12 cellular contexts compared by ENCODE assay signal in genomic region chr6:109515781-109516409, GRCh38. TPM values are rescaled to one million over a fixed set of nuclear protein-coding genes. Genes with fewer than 3 reads are reported as not detected.
DNase-seq lines count a peak whose midpoint lies in the region; ATAC-seq and TF ChIP-seq lines count a peak whose summit lies in the region.
"Had no signal": no experiment of that assay in that cellular context is flagged by ENCODE, and none has a peak within 500 bp of the region (broad histone marks: within the 10 kb centered on the region; RNA-seq: fewer than 3 reads in every experiment).

No MANE protein-coding gene starts in this region.

- no peak overlapping the region for H3K9ac ChIP-seq in BLaER1 treated with 17β-estradiol and CSF1 and Interleukin-3, amounts not matched to agents 10 nM and 100 nM
- H3K9ac ChIP-seq in KMS-11, result no peak overlapping the region

- H3K4me3 Mint-ChIP-seq in T-helper 2 cell treated with Interferon-gamma antibody and Interleukin-4, amounts not matched to agents 5 μg/mL and 100 μg/mL, for 36 hours, result peak overlapping the region; percentile 83
- H3K4me3 Mint-ChIP-seq: nephron progenitor cell had no signal

- peak; percentile 76 for ATAC-seq in left lung
- no peak for ATAC-seq in GM18520 (IDR thresholded peaks at IDR 0.05; ENCODE audit: unreplicated experiment)
- ATAC-seq in HG02870 (IDR thresholded peaks at IDR 0.05; ENCODE audit: unreplicated experiment), result no peak
- ATAC-seq in sciatic nerve, result no peak

- peaks cover under 1 to 30% (median 16%) of the 10 kb centered on the region in 11 experiments; a peak in 20 of 22 replicates for H3K9me3 ChIP-seq in BLaER1 treated with 17β-estradiol and CSF1 and Interleukin-3, amounts not matched to agents 10 nM and 100 nM (replicated peaks in 1 of 11)
- no peaks in the 10 kb centered on the region for H3K9me3 ChIP-seq in left lung
- H3K9me3 ChIP-seq: breast epithelium had no signal

- no peak overlapping the region for H2AFZ ChIP-seq in KMS-11 (ENCODE audit: low read depth)

- no peak for DNase-seq in T-helper 2 cell treated with Interferon-gamma antibody and Interleukin-4, amounts not matched to agents 5 μg/mL and 100 μg/mL, for 36 hours (ENCODE audit: low spot score)
- DNase-seq in left lung, result no peak
- no peak for DNase-seq in NCI-H1092 (lab: John Stamatoyannopoulos, UW)
- DNase-seq in sciatic nerve (ENCODE audit: low spot score), result no peak
- DNase-seq: islet precursor cell, NCI-H2171 treated with DMSO at 0.1 percent for 48 hours, nephron progenitor cell had no signal

- H3K27me3 ChIP-seq in BLaER1 treated with 17β-estradiol and CSF1 and Interleukin-3, amounts not matched to agents 10 nM and 100 nM, result no peaks in the 10 kb centered on the region
- H3K27me3 ChIP-seq in KMS-11 (ENCODE audit: insufficient read depth, low read depth) (no peaks in the 10 kb centered on the region), left lung (no peaks in the 10 kb centered on the region)
- H3K27me3 ChIP-seq: breast epithelium had no signal

- intact Hi-C loops in left lung (cut with DNase I) (no loop called here), sciatic nerve (cut with DNase I) (no loop called here)

- H3K4me1 ChIP-seq in BLaER1 treated with 17β-estradiol and CSF1 and Interleukin-3, amounts not matched to agents 10 nM and 100 nM, result peaks cover 14 to 27% (median 21%) of the 10 kb centered on the region in 10 experiments; a peak in 19 of 20 replicates
- H3K4me1 ChIP-seq in KMS-11 (ENCODE audit: low read depth, poor library complexity, severe bottlenecking), result peaks cover 6% of the 10 kb centered on the region
- peaks cover 0 to 13% of the 10 kb centered on the region in 2 donors for H3K4me1 ChIP-seq in left lung
- H3K4me1 ChIP-seq: breast epithelium had no signal

- H3K36me3 ChIP-seq in BLaER1 treated with 17β-estradiol and CSF1 and Interleukin-3, amounts not matched to agents 10 nM and 100 nM, result no peaks in the 10 kb centered on the region
- H3K36me3 ChIP-seq in KMS-11 (ENCODE audit: insufficient read depth) (no peaks in the 10 kb centered on the region), left lung (no peaks in the 10 kb centered on the region)
- H3K36me3 ChIP-seq: breast epithelium had no signal

- no peak overlapping the region for H3K27ac ChIP-seq in BLaER1 treated with 17β-estradiol and CSF1 and Interleukin-3, amounts not matched to agents 10 nM and 100 nM
- H3K27ac ChIP-seq in KMS-11, result no peak overlapping the region
- no peak overlapping the region for H3K27ac ChIP-seq in left lung
- H3K27ac ChIP-seq: breast epithelium had no signal

- peaks cover 47% of the 10 kb centered on the region for H3K4me1 Mint-ChIP-seq in T-helper 2 cell treated with Interferon-gamma antibody and Interleukin-4, amounts not matched to agents 5 μg/mL and 100 μg/mL, for 36 hours (ENCODE audit: low read depth)
- H3K4me1 Mint-ChIP-seq: nephron progenitor cell had no signal

- H4K20me1 ChIP-seq in BLaER1 treated with 17β-estradiol and CSF1 and Interleukin-3, amounts not matched to agents 10 nM and 100 nM, result no peaks in the 10 kb centered on the region
- H4K20me1 ChIP-seq in KMS-11 (ENCODE audit: insufficient read depth), result no peaks in the 10 kb centered on the region

- no peaks in the 10 kb centered on the region for H3K27me3 Mint-ChIP-seq in T-helper 2 cell treated with Interferon-gamma antibody and Interleukin-4, amounts not matched to agents 5 μg/mL and 100 μg/mL, for 36 hours (ENCODE audit: low read depth)

- peak overlapping the region; percentile 34 to 81 (median 65) for H3K4me2 ChIP-seq in BLaER1 treated with 17β-estradiol and CSF1 and Interleukin-3, amounts not matched to agents 10 nM and 100 nM
- H3K4me2 ChIP-seq in KMS-11, result peak overlapping the region; percentile 36; the same call in 1 of the 2 replicates

- peaks cover 26% of the 10 kb centered on the region for H3K9me3 Mint-ChIP-seq in T-helper 2 cell treated with Interferon-gamma antibody and Interleukin-4, amounts not matched to agents 5 μg/mL and 100 μg/mL, for 36 hours
- H3K9me3 Mint-ChIP-seq: nephron progenitor cell had no signal

- no peaks in the 10 kb centered on the region for H3K79me2 ChIP-seq in KMS-11 (ENCODE audit: insufficient read depth, low read depth)

- TF ChIP-seq CTCF in KMS-11 (conservative IDR thresholded peaks at IDR 0.05; ENCODE audit: low read depth, low read length) (no peak), left lung (IDR thresholded peaks at IDR 0.05) (no peak)

- H3K27ac Mint-ChIP-seq in T-helper 2 cell treated with Interferon-gamma antibody and Interleukin-4, amounts not matched to agents 5 μg/mL and 100 μg/mL, for 36 hours, result peak overlapping the region; percentile 94
- H3K27ac Mint-ChIP-seq: nephron progenitor cell had no signal

- H3K36me3 Mint-ChIP-seq in T-helper 2 cell treated with Interferon-gamma antibody and Interleukin-4, amounts not matched to agents 5 μg/mL and 100 μg/mL, for 36 hours (ENCODE audit: low read depth), result peaks cover 8% of the 10 kb centered on the region

- peak overlapping the region in 5 of 10 experiments; percentile 1 to 27 (median 20); a peak in 4 of 20 replicates for H3K4me3 ChIP-seq in BLaER1 treated with 17β-estradiol and CSF1 and Interleukin-3, amounts not matched to agents 10 nM and 100 nM
- no peak overlapping the region for H3K4me3 ChIP-seq in KMS-11 (IDR thresholded peaks at IDR 0.05; ENCODE audit: insufficient read depth, low read depth, low read length)
- H3K4me3 ChIP-seq in left lung, result peak overlapping the region in 1 of 2 donors; percentile 2
- H3K4me3 ChIP-seq: breast epithelium had no signal

RNA-seq across cellular contexts. Expression of gene ZBTB24, which starts 32.9 kb away (rescaled TPM):
- total RNA-seq in left lung (1 to 10 TPM; 7.3 to 7.7 TPM), sciatic nerve (9.9 TPM)
